19 cellular contexts compared by ENCODE assay signal in the genomic region with DNA sequence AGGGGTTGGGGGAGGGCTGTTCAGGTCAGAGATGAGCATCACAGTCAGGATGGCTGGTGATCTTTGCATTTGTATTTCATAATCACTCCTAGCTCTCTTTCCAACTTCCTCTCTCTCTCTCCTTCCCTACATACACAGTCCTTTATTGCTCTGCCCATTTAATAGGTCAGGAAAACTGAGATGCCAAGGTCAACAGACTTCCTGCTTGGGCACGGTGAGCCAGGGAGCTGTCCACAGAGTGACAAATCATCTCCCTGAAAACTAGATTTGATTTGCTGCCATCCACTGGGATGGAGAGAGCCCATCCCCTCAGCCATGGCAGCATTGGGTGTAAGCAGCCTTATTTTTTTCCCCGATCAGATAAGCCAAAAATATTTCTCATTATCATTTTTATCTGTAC.
A peak's percentile ranks its signal among the peaks of the same experiment; 100 is the strongest.
DNase-seq lines count a peak whose midpoint lies in the region; ATAC-seq, FAIRE-seq and TF ChIP-seq lines count a peak whose summit lies in the region.
"Had no signal": no experiment of that assay in that cellular context is flagged by ENCODE, and none has a peak within 500 bp of the region (broad histone marks: within the 10 kb centered on the region; RNA-seq: fewer than 3 reads in every experiment).

No MANE protein-coding gene starts in this region.

- no peaks in the 10 kb centered on the region for H3K4me1 ChIP-seq in HEK293 (ENCODE audit: control insufficient read depth, insufficient read depth, low read length)
- peaks cover 0 to 10% (median 2%) of the 10 kb centered on the region in 4 donors for H3K4me1 ChIP-seq in sigmoid colon

- no peak overlapping the region for H3K4me3 ChIP-seq in HEK293 (ENCODE audit: low read depth, low read length)
- H3K4me3 ChIP-seq in sigmoid colon, result no peak overlapping the region
- H3K4me3 ChIP-seq: BLaER1 treated with 17β-estradiol and CSF1 and Interleukin-3, amounts not matched to agents 10 nM and 100 nM; GM12878; GM23248 had no signal

- CTCF ChIA-PET in HEK293 (lab: Yijun Ruan, JAX), result interaction anchor here (1.6 kb wide), 1 partner anchor 108 kb away, joined by 8 read pairs; no protein-coding TSS in a partner anchor

- H3K27me3 ChIP-seq in sigmoid colon, result no peaks in the 10 kb centered on the region
- H3K27me3 ChIP-seq: BLaER1 treated with 17β-estradiol and CSF1 and Interleukin-3, amounts not matched to agents 10 nM and 100 nM had no signal

- H3K36me3 ChIP-seq in HEK293 (ENCODE audit: control insufficient read depth in 2 of 2, insufficient read depth in 1 of 2, low read length in 2 of 2) (no peaks in the 10 kb centered on the region), sigmoid colon (no peaks in the 10 kb centered on the region)

- intact Hi-C loops in sigmoid colon (cut with DNase I), result no loop called here

- ATAC-seq in HG03571 (IDR thresholded peaks at IDR 0.05; ENCODE audit: unreplicated experiment) (no peak), GM18520 (IDR thresholded peaks at IDR 0.05; ENCODE audit: unreplicated experiment) (no peak)
- ATAC-seq: GM12878, HCT116 had no signal

- TF ChIP-seq EP300 in sigmoid colon (IDR thresholded peaks at IDR 0.05), result no peak

- peak; percentile 60 for DNase-seq in NCI-H82 (lab: John Stamatoyannopoulos, UW)
- no peak for DNase-seq in NCI-H82 treated with DMSO at 0.1 percent for 48 hours (lab: John Stamatoyannopoulos, UW; ENCODE audit: unreplicated experiment)
- DNase-seq in RCC 7860 (ENCODE audit: low spot score), result peak; percentile 24
- DNase-seq in kidney tubule cell (ENCODE audit: low spot score), result peak; percentile 30
- DNase-seq in sigmoid colon, result no peak
- DNase-seq: 8988T; ACHN; Calu3; CD4-positive, alpha-beta T cell; DMS 273 treated with DMSO at 0.1 percent for 48 hours; GM23248 had no signal

- H3K9me3 ChIP-seq in HEK293 (ENCODE audit: control insufficient read depth, insufficient read depth, low read depth, low read length), result no peaks in the 10 kb centered on the region
- no peaks in the 10 kb centered on the region for H3K9me3 ChIP-seq in sigmoid colon
- H3K9me3 ChIP-seq: BLaER1 treated with 17β-estradiol and CSF1 and Interleukin-3, amounts not matched to agents 10 nM and 100 nM had no signal

- no peak for TF ChIP-seq CTCF in HEK293 (tag by site-specific recombination; IDR thresholded peaks at IDR 0.05)
- no peak for TF ChIP-seq CTCF in sigmoid colon (IDR thresholded peaks at IDR 0.05)

- TF ChIP-seq POLR2A in sigmoid colon (IDR thresholded peaks at IDR 0.05), result no peak

- H3K27ac ChIP-seq in HEK293 (ENCODE audit: extremely low read depth, low read depth, low read length) (no peak overlapping the region), sigmoid colon (no peak overlapping the region)
- H3K27ac ChIP-seq: BLaER1 treated with 17β-estradiol and CSF1 and Interleukin-3, amounts not matched to agents 10 nM and 100 nM; GM23248 had no signal

- WGBS in sigmoid colon, 2 donors, result 50 to 67% methylated on average over 2 of the region's 2 CpGs

- POLR2A ChIA-PET in HEK293 (lab: Yijun Ruan, JAX), result no interaction called here

- FAIRE-seq in RCC 7860 (lab: Jason Lieb, UNC), result no peak
- FAIRE-seq: GM12878, GM18507, H54 had no signal

TF ChIP-seq in HEK293, 187 proteins besides CTCF, POLR2A, EP300 and RAD21:
- no peak for TF ChIP-seq PRDM1 (tag by site-specific recombination; IDR thresholded peaks at IDR 0.05)
- TF ChIP-seq ZNF548 (tag by site-specific recombination; IDR thresholded peaks at IDR 0.05), result no peak
- peak; percentile 58; the same call in 1 of the 2 replicates for TF ChIP-seq REST (tag by site-specific recombination; IDR thresholded peaks at IDR 0.05)

Comparison
In these comparisons a context has a peak if more than half of its experiments do, and no peak if none do; other contexts are left out.
1. DNase-seq: peak in NCI-H82 (single experiment), RCC 7860 (single experiment) and kidney tubule cell (single experiment); none in NCI-H82 treated with DMSO at 0.1 percent for 48 hours (single experiment) and sigmoid colon (single experiment).